ENCODE assay signal across 15 cellular contexts in genomic region chr4:30094866-30095265, GRCh38.
"Had no signal": no experiment of that assay in that cellular context is flagged by ENCODE, and none has a peak within 500 bp of the region (broad histone marks: within the 10 kb centered on the region; RNA-seq: fewer than 3 reads in every experiment).

No MANE protein-coding gene starts in this region.

- H3K36me3 ChIP-seq: right lobe of liver had no signal

- H3K27ac ChIP-seq: psoas muscle, right lobe of liver had no signal

- DNase-seq: activated CD4-positive, alpha-beta T cell treated with anti-CD3 and anti-CD28 coated beads, Interleukin-2, amount 50 U/mL, for 48 hours; activated CD4-positive, CD25-positive, alpha-beta regulatory T cell; activated CD8-positive, alpha-beta memory T cell treated with anti-CD3 and anti-CD28 coated beads, Interleukin-2, amount 10 ng/mL, durations not matched to agents 7 days and 5 days; activated effector memory CD4-positive, alpha-beta T cell treated with anti-CD3 and anti-CD28 coated beads, Interleukin-2, amount 50 U/mL, for 16 hours; activated T-cell treated with anti-CD3 and anti-CD28 coated beads, Interleukin-2, amount 50 U/mL, for 4 hours; left colon; nucleus accumbens; psoas muscle; right lobe of liver; stimulated activated CD4-positive, alpha-beta T cell treated with anti-CD3 and anti-CD28 coated beads, Interleukin-2, amount 100 ng/mL, for 24 hours; stimulated activated naive B cell treated with anti-CD40 and anti-IgM and Interleukin-4, amounts not matched to agents 10 μg/mL and 1 μg/mL and 100 μg/mL, for 72 hours; substantia nigra; T-helper 2 cell had no signal

- H3K4me3 ChIP-seq: lung, psoas muscle, right lobe of liver had no signal

- ATAC-seq: activated CD8-positive, alpha-beta memory T cell treated with anti-CD3 and anti-CD28 coated beads, Interleukin-2, amount 10 ng/mL, durations not matched to agents 7 days and 5 days; activated T-cell treated with anti-CD3 and anti-CD28 coated beads, Interleukin-2, amount 50 U/mL, for 4 hours; left colon; natural killer cell treated with Interleukin-12 subunit alpha and Interleukin-12 subunit beta and Interleukin-15 and Interleukin-18, amount 100 ng/mL, for 72 hours; psoas muscle; right lobe of liver; stimulated activated naive B cell treated with anti-CD40 and anti-IgM and Interleukin-4, amounts not matched to agents 10 μg/mL and 1 μg/mL and 100 μg/mL, for 72 hours had no signal

- H3K4me1 ChIP-seq: psoas muscle, right lobe of liver had no signal

- H3K9me3 ChIP-seq: psoas muscle, right lobe of liver had no signal

- H3K27me3 ChIP-seq: right lobe of liver had no signal
